Comparison of ENCODE assay signal across 19 cellular contexts in the genomic region with DNA sequence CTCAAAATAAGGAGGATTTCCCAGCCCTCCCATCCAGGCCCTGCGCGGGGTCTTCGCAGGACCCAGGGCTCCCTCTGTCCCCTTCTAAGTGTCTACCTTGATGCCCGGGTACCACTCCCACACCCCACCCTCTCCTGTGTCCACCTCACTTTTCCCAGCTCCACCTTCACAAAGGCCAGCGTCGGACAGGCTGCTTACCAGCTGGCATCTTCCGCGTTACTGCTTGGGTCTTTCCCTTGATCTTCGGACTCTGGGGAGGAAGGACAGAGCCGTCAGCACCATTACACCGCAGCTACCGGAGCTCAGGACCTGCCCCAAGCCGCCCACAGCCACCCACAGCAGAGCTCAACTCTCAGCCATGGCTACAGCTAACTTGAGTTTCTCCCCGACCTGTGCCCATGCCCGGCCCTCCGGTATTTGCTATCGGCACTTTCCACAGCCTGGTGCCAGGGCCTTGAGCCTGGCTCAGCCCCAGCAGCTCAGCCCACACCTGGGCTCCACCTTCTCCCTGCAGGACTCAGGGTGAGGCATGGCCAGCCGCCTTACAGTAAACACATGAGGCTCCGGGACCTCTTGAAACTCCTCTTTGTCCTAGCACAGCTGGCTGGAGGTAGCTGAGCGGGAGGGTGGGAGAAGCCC. TPM values are rescaled to one million over a fixed set of nuclear protein-coding genes. Genes with fewer than 3 reads are reported as not detected.
A peak's percentile ranks its signal among the peaks of the same experiment; 100 is the strongest.
DNase-seq lines count a peak whose midpoint lies in the region; ATAC-seq and TF ChIP-seq lines count a peak whose summit lies in the region.
"Had no signal": no experiment of that assay in that cellular context is flagged by ENCODE, and none has a peak within 500 bp of the region (broad histone marks: within the 10 kb centered on the region; RNA-seq: fewer than 3 reads in every experiment).

No MANE protein-coding gene starts in this region.

- H3K27me3 Mint-ChIP-seq in CD14-positive monocyte (ENCODE audit: low read depth in 3 of 3) (peaks cover 0 to 3% (median 0%) of the 10 kb centered on the region in 3 donors), WTC11 (ENCODE audit: low read depth) (no peaks in the 10 kb centered on the region; the same call in 1 of the 2 replicates)
- H3K27me3 Mint-ChIP-seq in activated CD4-positive, alpha-beta T cell treated with anti-CD3 and anti-CD28 coated beads, Interleukin-2, amount 10 ng/mL, durations not matched to agents 7 days and 5 days: no peaks in the 10 kb centered on the region
- H3K27me3 Mint-ChIP-seq: activated naive CD8-positive, alpha-beta T cell treated with anti-CD3 and anti-CD28 coated beads, Interleukin-2, amount 50 U/mL, for 24 hours had no signal

- peak overlapping the region; percentile 6 to 12 for H3K4me3 ChIP-seq in prostate gland
- H3K4me3 ChIP-seq: smooth muscle cell, tibial artery had no signal

- ATAC-seq in WTC11 (no peak), left cardiac atrium (peak; percentile 23 to 73)
- ATAC-seq: activated naive CD8-positive, alpha-beta T cell treated with anti-CD3 and anti-CD28 coated beads, Interleukin-2, amount 50 U/mL, for 24 hours; HCT116 had no signal

- no peak for TF ChIP-seq CTCF in CD14-positive monocyte (IDR thresholded peaks at IDR 0.05)
- no peak for TF ChIP-seq CTCF in WTC11 (IDR thresholded peaks at IDR 0.05)
- no peak for TF ChIP-seq CTCF in prostate gland (IDR thresholded peaks at IDR 0.05)

- 59% methylated on average over 20 of the region's 20 CpGs for WGBS in prostate gland

- peak; percentile 8 for TF ChIP-seq POLR2A in prostate gland (IDR thresholded peaks at IDR 0.05)

- POLR2A ChIA-PET in WTC11 (lab: Charles Lee): no interaction called here
- POLR2A ChIA-PET in activated CD4-positive, alpha-beta T cell treated with anti-CD3 and anti-CD28 coated beads, Interleukin-2, amount 10 ng/mL, durations not matched to agents 7 days and 5 days (lab: Charles Lee): interaction anchor here (0.5 kb wide), 1 partner anchor 274 kb away, joined by 3 read pairs; no protein-coding TSS in a partner anchor

- H3K9me3 ChIP-seq in prostate gland: no peaks in the 10 kb centered on the region
- H3K9me3 ChIP-seq: tibial artery had no signal

- DNase-seq in CD14-positive monocyte (ENCODE audit: low spot score) (peak; percentile 43), WTC11 (ENCODE audit: low spot score) (peak; percentile 8), left cardiac atrium (peak; percentile 24), prostate gland (ENCODE audit: low spot score) (peak; percentile 88), NCI-H128 (lab: John Stamatoyannopoulos, UW; ENCODE audit: unreplicated experiment) (no peak), NCI-H146 treated with DMSO at 0.1 percent for 48 hours (lab: John Stamatoyannopoulos, UW; ENCODE audit: unreplicated experiment) (no peak), occipital lobe (lab: John Stamatoyannopoulos, UW) (no peak)
- no peak for DNase-seq in activated CD4-positive, alpha-beta T cell treated with anti-CD3 and anti-CD28 coated beads, Interleukin-2, amount 10 ng/mL, durations not matched to agents 7 days and 5 days
- DNase-seq: activated CD4-positive, CD25-positive, alpha-beta regulatory T cell treated with anti-CD3 and anti-CD28 coated beads, Interleukin-2, amount 50 U/mL, for 72 hours; activated naive CD8-positive, alpha-beta T cell treated with anti-CD3 and anti-CD28 coated beads, Interleukin-2, amount 50 U/mL, for 24 hours; activated T-cell treated with anti-CD3 and anti-CD28 coated beads, Interleukin-2, amount 50 U/mL, for 1 hour; dermis blood vessel endothelial cell; foreskin melanocyte; NCI-H2171 treated with DMSO at 0.1 percent for 48 hours; SW 1271 had no signal

- H3K36me3 Mint-ChIP-seq in CD14-positive monocyte: peaks cover 20 to 26% of the 10 kb centered on the region in 2 donors
- no peaks in the 10 kb centered on the region for H3K36me3 Mint-ChIP-seq in WTC11
- peaks cover 26% of the 10 kb centered on the region for H3K36me3 Mint-ChIP-seq in activated CD4-positive, alpha-beta T cell treated with anti-CD3 and anti-CD28 coated beads, Interleukin-2, amount 10 ng/mL, durations not matched to agents 7 days and 5 days (ENCODE audit: low read depth)

- no peaks in the 10 kb centered on the region for H3K27me3 ChIP-seq in prostate gland (replicated peaks; ENCODE audit: insufficient read depth)
- H3K27me3 ChIP-seq: tibial artery had no signal

- H3K4me1 Mint-ChIP-seq in CD14-positive monocyte: no peaks in the 10 kb centered on the region
- no peaks in the 10 kb centered on the region for H3K4me1 Mint-ChIP-seq in WTC11
- no peaks in the 10 kb centered on the region for H3K4me1 Mint-ChIP-seq in activated CD4-positive, alpha-beta T cell treated with anti-CD3 and anti-CD28 coated beads, Interleukin-2, amount 10 ng/mL, durations not matched to agents 7 days and 5 days
- H3K4me1 Mint-ChIP-seq: activated naive CD8-positive, alpha-beta T cell treated with anti-CD3 and anti-CD28 coated beads, Interleukin-2, amount 50 U/mL, for 24 hours; nephron had no signal

- intact Hi-C loops in CD14-positive monocyte (cut with micrococcal nuclease) (no loop called here), left cardiac atrium (cut with DNase I) (no loop called here), prostate gland (cut with DNase I) (loop anchor here (10.0 kb wide), 1 partner anchor 165 kb away; a partner anchor contains a TSS)

- H3K4me1 ChIP-seq in prostate gland (replicated peaks): peaks cover 8% of the 10 kb centered on the region

- H3K9me3 Mint-ChIP-seq in CD14-positive monocyte (peaks cover 0 to 2% (median 0%) of the 10 kb centered on the region in 7 donors), WTC11 (no peaks in the 10 kb centered on the region)
- H3K9me3 Mint-ChIP-seq in activated CD4-positive, alpha-beta T cell treated with anti-CD3 and anti-CD28 coated beads, Interleukin-2, amount 10 ng/mL, durations not matched to agents 7 days and 5 days: no peaks in the 10 kb centered on the region
- H3K9me3 Mint-ChIP-seq: activated naive CD8-positive, alpha-beta T cell treated with anti-CD3 and anti-CD28 coated beads, Interleukin-2, amount 50 U/mL, for 24 hours; nephron had no signal

- H3K4me3 Mint-ChIP-seq in CD14-positive monocyte: no peak overlapping the region
- no peak overlapping the region for H3K4me3 Mint-ChIP-seq in WTC11
- no peak overlapping the region for H3K4me3 Mint-ChIP-seq in activated CD4-positive, alpha-beta T cell treated with anti-CD3 and anti-CD28 coated beads, Interleukin-2, amount 10 ng/mL, durations not matched to agents 7 days and 5 days
- H3K4me3 Mint-ChIP-seq: activated naive CD8-positive, alpha-beta T cell treated with anti-CD3 and anti-CD28 coated beads, Interleukin-2, amount 50 U/mL, for 24 hours; nephron had no signal

- H3K36me3 ChIP-seq in prostate gland: no peaks in the 10 kb centered on the region

- CTCF ChIA-PET in WTC11 (lab: Charles Lee): no interaction called here
- CTCF ChIA-PET in activated CD4-positive, alpha-beta T cell treated with anti-CD3 and anti-CD28 coated beads, Interleukin-2, amount 10 ng/mL, durations not matched to agents 7 days and 5 days (lab: Charles Lee): no interaction called here

- peak overlapping the region in 1 of 7 donors; percentile 33 for H3K27ac Mint-ChIP-seq in CD14-positive monocyte
- H3K27ac Mint-ChIP-seq in WTC11: 0 out of 2 replicates have a peak overlapping the region, but pooled peaks have one; percentile 6
- H3K27ac Mint-ChIP-seq in activated CD4-positive, alpha-beta T cell treated with anti-CD3 and anti-CD28 coated beads, Interleukin-2, amount 10 ng/mL, durations not matched to agents 7 days and 5 days: no peak overlapping the region
- H3K27ac Mint-ChIP-seq: activated naive CD8-positive, alpha-beta T cell treated with anti-CD3 and anti-CD28 coated beads, Interleukin-2, amount 50 U/mL, for 24 hours; nephron had no signal

- H3K27ac ChIP-seq in prostate gland: peak overlapping the region; percentile 90 to 92
- H3K27ac ChIP-seq: tibial artery had no signal

TF ChIP-seq in WTC11, 78 proteins besides CTCF, POLR2A, EP300 and RAD21 (continues in another document):
- TF ChIP-seq NR2C2 (CRISPR knock-in tag; IDR thresholded peaks at IDR 0.05) (no peak), ZNF423 (CRISPR knock-in tag; IDR thresholded peaks at IDR 0.05) (no peak), ETV6 (CRISPR knock-in tag; IDR thresholded peaks at IDR 0.05) (no peak), NFE2L1 (CRISPR knock-in tag; IDR thresholded peaks at IDR 0.05) (no peak)
- TF ChIP-seq, protein P1, sequence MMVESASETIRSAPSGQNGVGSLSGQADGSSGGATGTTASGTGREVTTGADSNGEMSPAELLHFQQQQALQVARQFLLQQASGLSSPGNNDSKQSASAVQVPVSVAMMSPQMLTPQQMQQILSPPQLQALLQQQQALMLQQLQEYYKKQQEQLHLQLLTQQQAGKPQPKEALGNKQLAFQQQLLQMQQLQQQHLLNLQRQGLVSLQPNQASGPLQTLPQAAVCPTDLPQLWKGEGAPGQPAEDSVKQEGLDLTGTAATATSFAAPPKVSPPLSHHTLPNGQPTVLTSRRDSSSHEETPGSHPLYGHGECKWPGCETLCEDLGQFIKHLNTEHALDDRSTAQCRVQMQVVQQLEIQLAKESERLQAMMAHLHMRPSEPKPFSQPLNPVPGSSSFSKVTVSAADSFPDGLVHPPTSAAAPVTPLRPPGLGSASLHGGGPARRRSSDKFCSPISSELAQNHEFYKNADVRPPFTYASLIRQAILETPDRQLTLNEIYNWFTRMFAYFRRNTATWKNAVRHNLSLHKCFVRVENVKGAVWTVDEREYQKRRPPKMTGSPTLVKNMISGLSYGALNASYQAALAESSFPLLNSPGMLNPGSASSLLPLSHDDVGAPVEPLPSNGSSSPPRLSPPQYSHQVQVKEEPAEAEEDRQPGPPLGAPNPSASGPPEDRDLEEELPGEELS (CRISPR knock-in tag; IDR thresholded peaks at IDR 0.05): no peak
- TF ChIP-seq, protein P2, sequence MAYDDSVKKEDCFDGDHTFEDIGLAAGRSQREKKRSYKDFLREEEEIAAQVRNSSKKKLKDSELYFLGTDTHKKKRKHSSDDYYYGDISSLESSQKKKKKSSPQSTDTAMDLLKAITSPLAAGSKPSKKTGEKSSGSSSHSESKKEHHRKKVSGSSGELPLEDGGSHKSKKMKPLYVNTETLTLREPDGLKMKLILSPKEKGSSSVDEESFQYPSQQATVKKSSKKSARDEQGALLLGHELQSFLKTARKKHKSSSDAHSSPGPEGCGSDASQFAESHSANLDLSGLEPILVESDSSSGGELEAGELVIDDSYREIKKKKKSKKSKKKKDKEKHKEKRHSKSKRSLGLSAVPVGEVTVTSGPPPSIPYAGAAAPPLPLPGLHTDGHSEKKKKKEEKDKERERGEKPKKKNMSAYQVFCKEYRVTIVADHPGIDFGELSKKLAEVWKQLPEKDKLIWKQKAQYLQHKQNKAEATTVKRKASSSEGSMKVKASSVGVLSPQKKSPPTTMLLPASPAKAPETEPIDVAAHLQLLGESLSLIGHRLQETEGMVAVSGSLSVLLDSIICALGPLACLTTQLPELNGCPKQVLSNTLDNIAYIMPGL (CRISPR knock-in tag; IDR thresholded peaks at IDR 0.05): no peak

RNA-seq across cellular contexts. Expression of a gene that starts 3.8 kb away (rescaled TPM):
- under 1 TPM in 1 of 2 donors, not detected in 1; 0.05 TPM for polyA plus RNA-seq in CD14-positive monocyte
- total RNA-seq in WTC11 (2021) (0.27 to 0.50 TPM (median 0.37 TPM) in 3 replicates), left cardiac atrium (1 to 10 TPM in 1 of 2 donors, under 1 TPM in 1; 0.65 to 1.4 TPM), prostate gland (1 to 10 TPM; 8.0 to 9.9 TPM), occipital lobe (0.16 TPM)
- total RNA-seq in activated CD4-positive, alpha-beta T cell treated with anti-CD3 and anti-CD28 coated beads, Interleukin-2, amount 10 ng/mL, durations not matched to agents 7 days and 5 days: 1 to 10 TPM; 7.3 to 9.8 TPM

Comparison
In these comparisons a context has a peak if more than half of its experiments do, and no peak if none do; other contexts are left out.
1. DNase-seq: peak in CD14-positive monocyte (single experiment), WTC11 (single experiment), left cardiac atrium (single experiment) and prostate gland (single experiment); none in activated CD4-positive, alpha-beta T cell treated with anti-CD3 and anti-CD28 coated beads, Interleukin-2, amount 10 ng/mL, durations not matched to agents 7 days and 5 days (single experiment), NCI-H128 (single experiment), NCI-H146 treated with DMSO at 0.1 percent for 48 hours (single experiment) and occipital lobe (single experiment).